In genomic region chr3:197305854-197306253, GRCh38 we compare ENCODE assay signal across 9 cellular contexts. TPM values are rescaled to one million over a fixed set of nuclear protein-coding genes. Genes with fewer than 3 reads are reported as not detected.
DNase-seq lines count a peak whose midpoint lies in the region; ATAC-seq, FAIRE-seq and TF ChIP-seq lines count a peak whose summit lies in the region.
"Had no signal": no experiment of that assay in that cellular context is flagged by ENCODE, and none has a peak within 500 bp of the region (broad histone marks: within the 10 kb centered on the region; RNA-seq: fewer than 3 reads in every experiment).

No MANE protein-coding gene starts in this region.

- peak; percentile 42 for FAIRE-seq in GM12892 (lab: Jason Lieb, UNC)

- peaks cover 4 to 19% (median 8%) of the 10 kb centered on the region in 3 donors for H3K27me3 Mint-ChIP-seq in immature natural killer cell (ENCODE audit: low read depth in 3 of 3)

- DNase-seq in GM12892 (ENCODE audit: insufficient read length) (peak; percentile 27), immature natural killer cell (peak; percentile 46 to 66 (median 61)), COR-L47 (lab: John Stamatoyannopoulos, UW) (no peak), 8988T (no peak), hypothalamus (lab: John Stamatoyannopoulos, UW) (no peak), NCI-H1105 (lab: John Stamatoyannopoulos, UW) (no peak)
- peak; percentile 78 for DNase-seq in Jurkat, Clone E6-1 (ENCODE audit: low read depth, low spot score)

- TF ChIP-seq POLR2A in GM12892 (IDR thresholded peaks at IDR 0.05; ENCODE audit: low read depth, low read length), result no peak

- peaks cover 26 to 35% of the 10 kb centered on the region in 2 donors for H3K4me1 Mint-ChIP-seq in immature natural killer cell

- H3K4me3 ChIP-seq in Jurkat, Clone E6-1 (ENCODE audit: low read length), result no peak overlapping the region

- no peaks in the 10 kb centered on the region for H3K36me3 Mint-ChIP-seq in immature natural killer cell

- ATAC-seq in GM21528 (IDR thresholded peaks at IDR 0.05; ENCODE audit: low FRiP score, unreplicated experiment), result peak; percentile 78

- H3K27ac Mint-ChIP-seq in immature natural killer cell, result peak overlapping the region in 1 of 6 donors; percentile 7

- H3K4me3 Mint-ChIP-seq in immature natural killer cell, result peak overlapping the region in 3 of 5 donors; percentile 7 to 53 (median 18)
- H3K4me3 Mint-ChIP-seq: neural crest cell had no signal

- no peaks in the 10 kb centered on the region for H3K9me3 Mint-ChIP-seq in immature natural killer cell
- H3K9me3 Mint-ChIP-seq: neural crest cell had no signal

RNA-seq across cellular contexts. Expression of gene DLG1, which starts 7.4 kb away (rescaled TPM):
- polyA plus RNA-seq in GM12892 (2012; ENCODE audit: missing spikeins), result 35.1 TPM
- 41.9 TPM for polyA plus RNA-seq in Jurkat, Clone E6-1 (2012; ENCODE audit: insufficient read depth, insufficient read length)
- 10 to 100 TPM; 16.1 to 27.3 (median 26.3) TPM for polyA plus RNA-seq in immature natural killer cell

Comparison
In these comparisons a context has a peak if more than half of its experiments do, and no peak if none do; other contexts are left out.
1. DNase-seq: peak in GM12892 (single experiment), Jurkat, Clone E6-1 (single experiment) and immature natural killer cell (3 of 3); none in COR-L47 (single experiment), 8988T (single experiment), hypothalamus (0 of 51) and NCI-H1105 (single experiment).